8 cellular contexts compared by ENCODE assay signal in the genomic region with DNA sequence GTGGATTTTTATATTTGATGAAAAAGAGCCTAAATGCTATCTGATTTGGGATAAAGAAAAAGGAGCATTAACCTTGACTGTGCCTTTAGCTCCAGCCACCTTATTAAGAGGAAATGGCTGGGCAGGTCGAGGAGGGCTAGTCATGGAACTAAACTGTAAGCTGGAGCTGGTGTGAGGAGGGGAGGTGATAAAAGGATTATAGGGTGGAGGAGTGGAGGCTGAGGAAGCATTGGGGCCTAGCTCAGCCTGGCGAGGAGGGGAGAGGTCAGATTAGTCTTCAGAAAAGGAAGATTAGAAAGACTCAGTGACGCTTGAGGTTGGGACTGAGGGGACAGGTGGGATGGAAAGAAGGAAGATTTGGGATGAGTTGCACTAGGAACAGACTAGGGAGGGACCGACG.
DNase-seq lines count a peak whose midpoint lies in the region; ATAC-seq, FAIRE-seq and TF ChIP-seq lines count a peak whose summit lies in the region.
"Not testable (repeated sequence)": the region's sequence is repeated elsewhere in the genome, so short reads cannot be mapped to it uniquely, and the experiment has no call there.

No MANE protein-coding gene starts in this region.

- H3K36me3 Mint-ChIP-seq in endodermal cell (ENCODE audit: low read depth); nephron progenitor cell (ENCODE audit: low read depth); neural progenitor cell: not testable (repeated sequence)

- TF ChIP-seq POLR2A in K562 (conservative IDR thresholded peaks at IDR 0.05): not testable (repeated sequence)

- not testable (repeated sequence) for H3K27me3 Mint-ChIP-seq in endodermal cell (ENCODE audit: insufficient read depth); nephron progenitor cell (ENCODE audit: low read depth, poor library complexity); neural progenitor cell (ENCODE audit: insufficient read depth, low read depth)

- not testable (repeated sequence) for H3K79me1 ChIP-seq in mesendoderm (ENCODE audit: low read length)

- H3K79me2 ChIP-seq in K562 (ENCODE audit: control insufficient read depth, insufficient read depth, low read length); mesendoderm (ENCODE audit: control insufficient read depth, insufficient read depth, low read length); neural progenitor cell (ENCODE audit: low read depth): not testable (repeated sequence)

- not testable (repeated sequence) for H3K9me3 ChIP-seq in WERI-Rb-1 (ENCODE audit: severe bottlenecking); K562 (replicated peaks; ENCODE audit: control insufficient read depth, insufficient read depth, low read depth, low read length); endodermal cell (ENCODE audit: control insufficient read depth, low read length); neural progenitor cell (ENCODE audit: low read depth)

- not testable (repeated sequence) for H2BK5ac ChIP-seq in mesendoderm (ENCODE audit: low read length)

- not testable (repeated sequence) for H2AFZ ChIP-seq in K562 (ENCODE audit: low read depth, low read length); neural progenitor cell (replicated peaks)

- not testable (repeated sequence) for H2BK15ac ChIP-seq in mesendoderm (replicated peaks; ENCODE audit: low read depth)

- whole genome bisulfite sequencing in K562 (ENCODE audit: insufficient coverage, low coverage, missing lambda C conversion rate): 4% methylated on average over 5 of the region's 5 CpGs
- WGBS in endodermal cell (ENCODE audit: insufficient coverage in 1 of 2, insufficient read length in 1 of 2), 2 experiments: 65 to 86% methylated on average over 5 of the region's 5 CpGs
- WGBS in mesendoderm (ENCODE audit: extremely low coverage, insufficient coverage, low lambda C conversion rate): no CpG with 5 or more reads among the region's 5 CpGs

- not testable (repeated sequence) for H3K56ac ChIP-seq in mesendoderm (ENCODE audit: low read length)

- H2BK120ac ChIP-seq in mesendoderm (ENCODE audit: low read depth, low read length): not testable (repeated sequence)

- intact Hi-C loops in K562 (cut with micrococcal nuclease): not testable (repeated sequence)

- H4K5ac ChIP-seq in mesendoderm (ENCODE audit: low read length): not testable (repeated sequence)

- not testable (repeated sequence) for H3K18ac ChIP-seq in mesendoderm (ENCODE audit: low read length)

- not testable (repeated sequence) for BruUV-seq in K562 (replicated peaks; lab: Mats Ljungman, UMichigan)

- not testable (repeated sequence) for H3K9ac ChIP-seq in K562 (ENCODE audit: insufficient read depth in 1 of 2, low read depth in 2 of 2, low read length in 2 of 2); endodermal cell (ENCODE audit: extremely low read depth, low read length, poor library complexity, severe bottlenecking); mesendoderm (ENCODE audit: low read length); neural progenitor cell

- H3K23ac ChIP-seq in mesendoderm (ENCODE audit: low read length): not testable (repeated sequence)

- H3K9me1 ChIP-seq in K562 (ENCODE audit: control insufficient read depth, insufficient read depth, low read length): not testable (repeated sequence)

- POLR2A ChIA-PET in K562 (lab: Yijun Ruan, JAX): not testable (repeated sequence)

- not testable (repeated sequence) for H3K27me3 ChIP-seq in WERI-Rb-1 (ENCODE audit: insufficient read depth, low read depth, severe bottlenecking); K562 (ENCODE audit: control insufficient read depth in 2 of 2, insufficient read depth in 2 of 2, low read length in 2 of 2); endodermal cell (ENCODE audit: control insufficient read depth, insufficient read depth, low read length, poor library complexity, severe bottlenecking); mesendoderm (ENCODE audit: insufficient read depth, low read length, poor library complexity); neural progenitor cell

- in situ Hi-C loops in K562 (cut with MboI): loop anchor here (10.0 kb wide), 1 partner anchor 91 kb away; no protein-coding TSS in a partner anchor

- FAIRE-seq in K562 (lab: Jason Lieb, UNC): not testable (repeated sequence)

- CTCF ChIA-PET in K562 (lab: Yijun Ruan, JAX; ENCODE audit: low intra/inter-chr PET ratio): not testable (repeated sequence)

- not testable (repeated sequence) for TF ChIP-seq RAD21 in K562 (CRISPR knock-in tag; conservative IDR thresholded peaks at IDR 0.05 in 1 of 2, IDR thresholded peaks at IDR 0.05 in 1 of 2)

- not testable (repeated sequence) for ATAC-seq in K562

- not testable (repeated sequence) for H3K4me2 ChIP-seq in K562 (ENCODE audit: insufficient read depth, low read length); mesendoderm (ENCODE audit: low read length); neural progenitor cell

- not testable (repeated sequence) for H2AK5ac ChIP-seq in mesendoderm (ENCODE audit: low read length)

- not testable (repeated sequence) for H3K4ac ChIP-seq in mesendoderm (ENCODE audit: low read depth, low read length)

- not testable (repeated sequence) for H3K4me3 ChIP-seq in WERI-Rb-1 (ENCODE audit: low read depth, low read length); K562; endodermal cell (ENCODE audit: low read length); mesendoderm (ENCODE audit: low read length); neural progenitor cell

- not testable (repeated sequence) for TF ChIP-seq EP300 in K562 (IDR thresholded peaks at IDR 0.05; ENCODE audit: low read length)

- peak; percentile 79 for DNase-seq in NCI-H82 (lab: John Stamatoyannopoulos, UW)
- peak; percentile 67 for DNase-seq in NCI-H82 treated with DMSO at 0.1 percent for 48 hours (lab: John Stamatoyannopoulos, UW; ENCODE audit: unreplicated experiment)
- peak; percentile 69 for DNase-seq in WERI-Rb-1
- DNase-seq in K562 (ENCODE audit: extremely low read depth in 1 of 4, low spot score in 3 of 4): peak in 1 of 4 experiments; percentile 8
- DNase-seq in endodermal cell: peak; percentile 69
- DNase-seq in mesendoderm: peak; percentile 54
- not testable (repeated sequence) for DNase-seq in nephron progenitor cell
- peak; percentile 16 for DNase-seq in neural progenitor cell (ENCODE audit: low spot score)

- H3K27ac ChIP-seq in WERI-Rb-1; K562 (ENCODE audit: extremely low read depth, low read depth, low read length); endodermal cell (ENCODE audit: low read depth, low read length); mesendoderm (ENCODE audit: low read depth, low read length); neural progenitor cell: not testable (repeated sequence)

- H3K4me1 Mint-ChIP-seq in endodermal cell (peaks cover 36% of the 10 kb centered on the region), neural progenitor cell (peaks cover 11% of the 10 kb centered on the region)
- not testable (repeated sequence) for H3K4me1 Mint-ChIP-seq in nephron progenitor cell

- not testable (repeated sequence) for H4K20me1 ChIP-seq in K562 (replicated peaks; ENCODE audit: control insufficient read depth, insufficient read depth, low read length); neural progenitor cell (ENCODE audit: low read depth)

- not testable (repeated sequence) for H3F3A ChIP-seq in neural progenitor cell (ENCODE audit: low read depth)

- not testable (repeated sequence) for TF ChIP-seq CTCF in WERI-Rb-1 (IDR thresholded peaks at IDR 0.05; ENCODE audit: low read depth, low read length); K562 (IDR thresholded peaks at IDR 0.05 in 2 of 3, conservative IDR thresholded peaks at IDR 0.05 in 1 of 3; ENCODE audit: insufficient read depth in 2 of 3, low read depth in 1 of 3, low read length in 3 of 3); endodermal cell (conservative IDR thresholded peaks at IDR 0.05); nephron progenitor cell (IDR thresholded peaks at IDR 0.05); neural progenitor cell (IDR thresholded peaks at IDR 0.05)

- H4K8ac ChIP-seq in mesendoderm (ENCODE audit: low read depth, low read length): not testable (repeated sequence)

- peak overlapping the region; percentile 13 for H3K4me3 Mint-ChIP-seq in endodermal cell
- not testable (repeated sequence) for H3K4me3 Mint-ChIP-seq in nephron progenitor cell, neural progenitor cell

- not testable (repeated sequence) for H3K36me3 ChIP-seq in WERI-Rb-1; K562 (ENCODE audit: control insufficient read depth, insufficient read depth, low read length); endodermal cell (ENCODE audit: control insufficient read depth, insufficient read depth, low read length); mesendoderm (ENCODE audit: control insufficient read depth, insufficient read depth, low read length); neural progenitor cell

- H3K27ac Mint-ChIP-seq in endodermal cell (peak overlapping the region; percentile 23), nephron progenitor cell (peak overlapping the region; percentile 55)
- H3K27ac Mint-ChIP-seq in neural progenitor cell: not testable (repeated sequence)

- H3K9me3 Mint-ChIP-seq in endodermal cell, nephron progenitor cell, neural progenitor cell: not testable (repeated sequence)

- H3K4me1 ChIP-seq in K562 (replicated peaks in 1 of 2; ENCODE audit: control insufficient read depth in 2 of 2, insufficient read depth in 2 of 2, low read length in 2 of 2); endodermal cell (ENCODE audit: control insufficient read depth, insufficient read depth, low read length); mesendoderm (ENCODE audit: control insufficient read depth, low read depth, low read length); neural progenitor cell: not testable (repeated sequence)
